29 cellular contexts compared by ENCODE assay signal in the genomic region with DNA sequence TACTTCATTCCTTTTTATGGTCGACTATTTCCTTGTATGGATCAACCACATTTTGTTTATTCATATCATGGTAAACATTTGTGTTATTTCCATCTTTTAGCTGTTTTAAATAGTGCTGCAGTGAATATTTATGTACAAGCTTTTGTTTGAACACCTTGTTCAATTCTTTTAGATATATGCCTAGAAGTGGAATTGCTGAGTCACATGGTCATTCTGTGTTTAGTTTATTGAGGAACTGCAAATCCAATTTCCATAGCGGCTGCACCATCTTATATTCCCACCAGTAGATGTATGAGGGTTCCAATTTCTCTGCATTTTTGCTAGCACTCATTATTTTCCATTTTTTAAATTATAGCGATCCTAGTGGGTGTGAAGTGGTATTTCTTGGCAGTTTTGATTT.
"Had no signal": no experiment of that assay in that cellular context is flagged by ENCODE, and none has a peak within 500 bp of the region (broad histone marks: within the 10 kb centered on the region; RNA-seq: fewer than 3 reads in every experiment).

No MANE protein-coding gene starts in this region.

- H3K4me1 ChIP-seq: left lung, lower lobe of right lung, right atrium auricular region, stomach, testis, tibial artery, upper lobe of right lung had no signal

- H3K27ac ChIP-seq: left lung, lower lobe of right lung, ovary, right atrium auricular region, right lobe of liver, stomach, testis, tibial artery, upper lobe of right lung had no signal

- H3K9me3 Mint-ChIP-seq: immature natural killer cell; naive thymus-derived CD4-positive, alpha-beta T cell; natural killer cell treated with Interleukin-12 subunit alpha and Interleukin-12 subunit beta and Interleukin-15 and Interleukin-18, amount 100 ng/mL, for 72 hours; stimulated activated naive B cell treated with anti-CD40 and anti-IgM and Interleukin-4, amounts not matched to agents 10 μg/mL and 1 μg/mL and 100 μg/mL, for 72 hours had no signal

- H3K27me3 ChIP-seq: left lung, ovary, right atrium auricular region, right lobe of liver, stomach, testis, tibial artery, upper lobe of right lung had no signal

- DNase-seq: hypothalamus; immature natural killer cell; kidney; left colon; left lung; lower lobe of right lung; mammary epithelial cell; mesenchymal stem cell; midbrain; mucosa of descending colon; naive thymus-derived CD4-positive, alpha-beta T cell; ovary; right lobe of liver; stimulated activated CD4-positive, alpha-beta T cell treated with anti-CD3 and anti-CD28 coated beads, Interleukin-12 subunit alpha, Interleukin-12 subunit beta, amount 100 ng/mL, for 4 hours; stimulated activated CD4-positive, alpha-beta T cell treated with anti-CD3 and anti-CD28 coated beads, Interleukin-15, amount 100 ng/mL, for 24 hours; stimulated activated CD4-positive, alpha-beta T cell treated with anti-CD3 and anti-CD28 coated beads, Interleukin-2, amount 100 ng/mL, for 24 hours; stimulated activated CD4-positive, alpha-beta T cell treated with anti-CD3 and anti-CD28 coated beads, Interleukin-4, amount 100 ng/mL, for 1 hour; stimulated activated naive B cell treated with anti-CD40 and anti-IgM and Interleukin-4, amounts not matched to agents 10 μg/mL and 1 μg/mL and 100 μg/mL, for 72 hours; stimulated activated naive CD8-positive, alpha-beta T cell treated with anti-CD3 and anti-CD28 coated beads, Interleukin-15, Interleukin-2, amounts not matched to agents 100 U/mL and 50 U/mL, for 24 hours; stomach; testis; tibial artery; trophoblast cell; upper lobe of right lung had no signal

- H3K4me3 ChIP-seq: left lung, lower lobe of right lung, mucosa of descending colon, ovary, right atrium auricular region, right lobe of liver, stomach, testis, tibial artery, upper lobe of right lung had no signal

- H3K36me3 ChIP-seq: ovary had no signal

- H3K4me3 Mint-ChIP-seq: immature natural killer cell; naive thymus-derived CD4-positive, alpha-beta T cell; natural killer cell treated with Interleukin-12 subunit alpha and Interleukin-12 subunit beta and Interleukin-15 and Interleukin-18, amount 100 ng/mL, for 72 hours; stimulated activated naive B cell treated with anti-CD40 and anti-IgM and Interleukin-4, amounts not matched to agents 10 μg/mL and 1 μg/mL and 100 μg/mL, for 72 hours had no signal

- ATAC-seq: left colon; left lung; lower lobe of right lung; mucosa of descending colon; naive thymus-derived CD4-positive, alpha-beta T cell; natural killer cell treated with Interleukin-12 subunit alpha and Interleukin-12 subunit beta and Interleukin-15 and Interleukin-18, amount 100 ng/mL, for 72 hours; right lobe of liver; stimulated activated naive B cell treated with anti-CD40 and anti-IgM and Interleukin-4, amounts not matched to agents 10 μg/mL and 1 μg/mL and 100 μg/mL, for 72 hours; stimulated activated naive CD8-positive, alpha-beta T cell treated with anti-CD3 and anti-CD28 coated beads, Interleukin-15, Interleukin-2, amounts not matched to agents 100 U/mL and 50 U/mL, for 24 hours; upper lobe of right lung had no signal

- FAIRE-seq: islet of Langerhans, kidney, urothelium cell line had no signal

- H3K4me1 Mint-ChIP-seq: immature natural killer cell; naive thymus-derived CD4-positive, alpha-beta T cell; stimulated activated naive B cell treated with anti-CD40 and anti-IgM and Interleukin-4, amounts not matched to agents 10 μg/mL and 1 μg/mL and 100 μg/mL, for 72 hours had no signal

- H3K27ac Mint-ChIP-seq: immature natural killer cell; naive thymus-derived CD4-positive, alpha-beta T cell; stimulated activated naive B cell treated with anti-CD40 and anti-IgM and Interleukin-4, amounts not matched to agents 10 μg/mL and 1 μg/mL and 100 μg/mL, for 72 hours had no signal

- H3K27me3 Mint-ChIP-seq: naive thymus-derived CD4-positive, alpha-beta T cell; natural killer cell treated with Interleukin-12 subunit alpha and Interleukin-12 subunit beta and Interleukin-15 and Interleukin-18, amount 100 ng/mL, for 72 hours; progenitor cell of endocrine pancreas; stimulated activated naive B cell treated with anti-CD40 and anti-IgM and Interleukin-4, amounts not matched to agents 10 μg/mL and 1 μg/mL and 100 μg/mL, for 72 hours had no signal

- H3K9me3 ChIP-seq: left lung, lower lobe of right lung, mucosa of descending colon, ovary, right atrium auricular region, right lobe of liver, stomach, testis, tibial artery, upper lobe of right lung had no signal
